21 cellular contexts compared by ENCODE assay signal in the genomic region with DNA sequence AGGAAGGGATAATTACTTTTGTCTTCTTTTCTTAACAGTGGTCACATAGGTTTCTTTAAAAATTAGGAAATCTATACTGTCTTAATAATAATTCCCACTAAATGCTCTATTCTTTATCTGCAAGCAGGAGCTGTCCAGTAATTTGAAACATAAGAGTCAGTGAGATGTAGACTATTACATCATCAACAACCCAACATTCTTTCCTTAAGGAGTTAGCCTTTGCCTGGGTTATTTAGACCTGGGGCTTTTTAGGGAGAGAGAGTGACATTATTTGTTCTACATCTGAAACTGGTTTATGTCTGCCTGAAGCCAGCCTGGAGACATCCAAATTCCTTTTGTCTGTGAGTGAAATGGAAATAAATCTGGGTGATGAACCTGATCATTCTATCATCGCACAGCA.
"Had no signal": no experiment of that assay in that cellular context is flagged by ENCODE, and none has a peak within 500 bp of the region (broad histone marks: within the 10 kb centered on the region; RNA-seq: fewer than 3 reads in every experiment).

No MANE protein-coding gene starts in this region.

- H3K4me3 ChIP-seq: colonic mucosa, esophagus squamous epithelium, lower lobe of right lung, spleen, thoracic aorta had no signal

- H3K9me3 Mint-ChIP-seq: activated T-cell treated with anti-CD3 and anti-CD28 coated beads, Interleukin-2, amount 50 U/mL, for 4 hours; activated T-helper 2 cell treated with anti-CD3 and anti-CD28 coated beads, Interferon-gamma antibody, Interleukin-2, Interleukin-4, amounts not matched to agents 10 μg/mL and 5 μg/mL and 100 μg/mL, durations not matched to agents 14 hours and 24 hours and 36 hours; central memory CD8-positive, alpha-beta T cell; naive B cell; neural crest cell had no signal

- H3K4me1 ChIP-seq: colonic mucosa, esophagus squamous epithelium, foreskin keratinocyte, lower lobe of right lung, spleen had no signal

- H3K9me3 ChIP-seq: colonic mucosa, esophagus squamous epithelium, lower lobe of right lung, spleen, thoracic aorta had no signal

- H3K27me3 ChIP-seq: colonic mucosa, esophagus squamous epithelium, foreskin keratinocyte, spleen had no signal

- H3K36me3 ChIP-seq: colonic mucosa, lower lobe of right lung, spleen, thoracic aorta had no signal

- H3K27ac ChIP-seq: colonic mucosa, esophagus squamous epithelium, foreskin keratinocyte, lower lobe of right lung, spleen, thoracic aorta had no signal

- DNase-seq: activated CD8-positive, alpha-beta memory T cell treated with anti-CD3 and anti-CD28 coated beads, Interleukin-2, amount 50 U/mL, for 48 hours; activated naive CD4-positive, alpha-beta T cell; activated T-cell treated with anti-CD3 and anti-CD28 coated beads, Interleukin-2, amount 50 U/mL, for 4 hours; colonic mucosa; esophagus squamous epithelium; foreskin keratinocyte; lower lobe of right lung; mesendoderm; naive B cell; occipital lobe; posterior cingulate gyrus; spleen; stimulated activated CD4-positive, alpha-beta T cell treated with anti-CD3 and anti-CD28 coated beads, Interleukin-4, amount 100 ng/mL, for 1 hour; stimulated activated naive CD4-positive, alpha-beta T cell treated with Interleukin-2 at 50 U/mL for 16 hours; T-helper 9 cell had no signal

- H3K27ac Mint-ChIP-seq: activated naive CD8-positive, alpha-beta T cell; activated T-helper 2 cell treated with anti-CD3 and anti-CD28 coated beads, Interferon-gamma antibody, Interleukin-2, Interleukin-4, amounts not matched to agents 10 μg/mL and 5 μg/mL and 100 μg/mL, durations not matched to agents 14 hours and 24 hours and 36 hours; naive B cell had no signal

- ATAC-seq: activated T-cell treated with anti-CD3 and anti-CD28 coated beads, Interleukin-2, amount 50 U/mL, for 4 hours; foreskin keratinocyte; left lobe of liver; lower lobe of right lung had no signal

- H3K4me1 Mint-ChIP-seq: central memory CD8-positive, alpha-beta T cell; naive B cell; neural crest cell had no signal

- H3K4me3 Mint-ChIP-seq: activated naive CD8-positive, alpha-beta T cell; activated T-cell treated with anti-CD3 and anti-CD28 coated beads, Interleukin-2, amount 50 U/mL, for 4 hours; central memory CD8-positive, alpha-beta T cell; naive B cell; neural crest cell had no signal

- H3K36me3 Mint-ChIP-seq: naive B cell had no signal

- H3K27me3 Mint-ChIP-seq: activated naive CD8-positive, alpha-beta T cell; central memory CD8-positive, alpha-beta T cell; naive B cell had no signal
